Comparison of ENCODE assay signal across 8 cellular contexts in genomic region chr7:122887198-122887597, GRCh38. TPM values are rescaled to one million over a fixed set of nuclear protein-coding genes. Genes with fewer than 3 reads are reported as not detected.
DNase-seq lines count a peak whose midpoint lies in the region; ATAC-seq and TF ChIP-seq lines count a peak whose summit lies in the region.

No MANE protein-coding gene starts in this region.

- no peaks in the 10 kb centered on the region for H3K27me3 ChIP-seq in body of pancreas
- no peaks in the 10 kb centered on the region for H3K27me3 ChIP-seq in iPS DF 6.9 (ENCODE audit: control insufficient read depth, insufficient read depth, low read length)

- H3K4me3 ChIP-seq in body of pancreas (peak overlapping the region in 1 of 2 donors; percentile 93), iPS DF 6.9 (ENCODE audit: low read length) (peak overlapping the region; percentile 69; the same call in 1 of the 2 replicates)

- no peaks in the 10 kb centered on the region for H3K9me3 ChIP-seq in body of pancreas
- H3K9me3 ChIP-seq in iPS DF 6.9 (ENCODE audit: control insufficient read depth, insufficient read depth, low read length): no peaks in the 10 kb centered on the region

- WGBS in body of pancreas, 2 donors: 0 to 1% methylated on average over 12 of the region's 12 CpGs
- WGBS in iPS DF 6.9 (ENCODE audit: insufficient coverage, insufficient read length): no CpG with 5 or more reads among the region's 12 CpGs

- intact Hi-C loops in body of pancreas (cut with DNase I): no loop called here

- peak; percentile 62 for ATAC-seq in body of pancreas
- ATAC-seq in HG03354 (IDR thresholded peaks at IDR 0.05; ENCODE audit: poor library complexity, severe bottlenecking, unreplicated experiment): no peak

- peak; percentile 5 for DNase-seq in SIG-M5 treated with dmso at 0.1 percent for 504 hours (lab: John Stamatoyannopoulos, UW; ENCODE audit: unreplicated experiment)
- no peak for DNase-seq in SIG-M5 (lab: John Stamatoyannopoulos, UW)
- peak; percentile 74 for DNase-seq in NCI-H345 (lab: John Stamatoyannopoulos, UW)
- peak; percentile 72 to 85 (median 82) for DNase-seq in body of pancreas
- DNase-seq in iPS DF 6.9 (ENCODE audit: low read depth, low spot score): no peak
- DNase-seq in pulmonary artery endothelial cell (ENCODE audit: low read depth, low spot score): peak; percentile 48
- no peak for DNase-seq in NCI-H1105 treated with DMSO at 0.1 percent for 48 hours (lab: John Stamatoyannopoulos, UW)

- H3K4me1 ChIP-seq in body of pancreas: peaks cover 29% of the 10 kb centered on the region
- peaks cover 2% of the 10 kb centered on the region; the same call in 1 of the 2 replicates for H3K4me1 ChIP-seq in iPS DF 6.9 (ENCODE audit: control insufficient read depth, insufficient read depth, low read length)

- H3K27ac ChIP-seq in body of pancreas (peak overlapping the region; percentile 90 to 98 (median 95)), iPS DF 6.9 (ENCODE audit: low read length) (no peak overlapping the region)

- TF ChIP-seq POLR2A in body of pancreas (IDR thresholded peaks at IDR 0.05): no peak

- H3K36me3 ChIP-seq in body of pancreas (replicated peaks in 1 of 2; ENCODE audit: insufficient read depth in 1 of 2, low read depth in 2 of 2) (no peaks in the 10 kb centered on the region), iPS DF 6.9 (ENCODE audit: control insufficient read depth, insufficient read depth, low read length) (no peaks in the 10 kb centered on the region)

- TF ChIP-seq CTCF in body of pancreas (IDR thresholded peaks at IDR 0.05): peak in 5 of 7 experiments; percentile 6 to 50 (median 34)

RNA-seq across cellular contexts. Expression of gene CADPS2, which starts 0.9 kb away (rescaled TPM):
- total RNA-seq in body of pancreas: 10 to 100 TPM; 31.9 to 63.9 TPM
- total RNA-seq in pulmonary artery endothelial cell: 74.0 and 115 TPM in 2 replicates

Comparison
In these comparisons a context has a peak if more than half of its experiments do, and no peak if none do; other contexts are left out.
1. DNase-seq: peak in SIG-M5 treated with dmso at 0.1 percent for 504 hours (single experiment), NCI-H345 (single experiment), body of pancreas (4 of 4) and pulmonary artery endothelial cell (single experiment); none in SIG-M5 (single experiment), iPS DF 6.9 (single experiment) and NCI-H1105 treated with DMSO at 0.1 percent for 48 hours (single experiment).